ENCODE assay signal across 15 cellular contexts in the genomic region with DNA sequence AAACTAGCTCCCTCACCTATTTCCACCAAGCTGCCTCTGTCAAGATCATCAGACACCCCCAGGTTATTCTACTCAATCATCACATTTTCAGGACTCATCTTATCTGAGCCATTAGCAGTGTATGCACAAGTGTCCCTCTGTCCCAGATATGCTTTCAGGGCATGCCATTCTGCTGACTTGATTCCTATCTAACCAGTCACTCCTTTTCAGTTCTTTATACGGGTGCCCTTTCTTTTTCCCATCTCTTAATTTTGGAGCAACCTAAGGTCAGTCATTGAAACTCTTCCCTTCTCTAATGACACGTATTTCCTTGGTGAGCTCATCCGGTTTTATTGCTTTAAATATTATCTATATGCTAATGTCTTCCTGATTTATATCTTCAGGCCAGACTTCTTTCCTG. TPM values are rescaled to one million over a fixed set of nuclear protein-coding genes. Genes with fewer than 3 reads are reported as not detected.
DNase-seq lines count a peak whose midpoint lies in the region; ATAC-seq and TF ChIP-seq lines count a peak whose summit lies in the region.
"Had no signal": no experiment of that assay in that cellular context is flagged by ENCODE, and none has a peak within 500 bp of the region (broad histone marks: within the 10 kb centered on the region; RNA-seq: fewer than 3 reads in every experiment).

No MANE protein-coding gene starts in this region.

- DNase-seq in EH (ENCODE audit: low read depth): peak; percentile 50
- DNase-seq in mesothelial cell of epicardium (ENCODE audit: low spot score in 2 of 2, unreplicated experiment in 2 of 2): no peak
- DNase-seq in uterus: no peak
- DNase-seq in MV-4-11 (lab: John Stamatoyannopoulos, UW): no peak
- no peak for DNase-seq in SKM-1 treated with dmso at 0.1 percent for 144 hours (lab: John Stamatoyannopoulos, UW; ENCODE audit: unreplicated experiment)
- no peak for DNase-seq in right atrium auricular region (ENCODE audit: low spot score)
- DNase-seq: Caco-2; CD8-positive, alpha-beta T cell; DND-41; GF-D8; GM23248 had no signal

- H3K9me3 ChIP-seq in uterus (no peaks in the 10 kb centered on the region), right atrium auricular region (no peaks in the 10 kb centered on the region)
- H3K9me3 ChIP-seq: A549, Caco-2 had no signal

- H3K4me1 ChIP-seq in uterus: peaks cover 0 to 2% of the 10 kb centered on the region in 2 donors
- H3K4me1 ChIP-seq in right atrium auricular region: no peaks in the 10 kb centered on the region
- H3K4me1 ChIP-seq: A549, Caco-2 had no signal

- H3K36me3 Mint-ChIP-seq in mesothelial cell of epicardium: no peaks in the 10 kb centered on the region
- H3K36me3 Mint-ChIP-seq: CD14-positive monocyte; CD8-positive, alpha-beta T cell had no signal

- H3K27me3 ChIP-seq in uterus: no peaks in the 10 kb centered on the region
- H3K27me3 ChIP-seq in right atrium auricular region: no peaks in the 10 kb centered on the region

- peaks cover 47% of the 10 kb centered on the region for H3K4me1 Mint-ChIP-seq in mesothelial cell of epicardium
- H3K4me1 Mint-ChIP-seq: CD14-positive monocyte had no signal

- H3K27ac ChIP-seq in uterus: peak overlapping the region; percentile 78 to 82
- peak overlapping the region in 1 of 2 donors; percentile 67 for H3K27ac ChIP-seq in right atrium auricular region
- H3K27ac ChIP-seq: A549, GM23248 had no signal

- no peak for TF ChIP-seq POLR2A in uterus (IDR thresholded peaks at IDR 0.05)

- no peaks in the 10 kb centered on the region for H3K27me3 Mint-ChIP-seq in mesothelial cell of epicardium (ENCODE audit: low read depth)

- no peak overlapping the region for H3K4me3 Mint-ChIP-seq in mesothelial cell of epicardium
- H3K4me3 Mint-ChIP-seq: CD14-positive monocyte; CD8-positive, alpha-beta T cell had no signal

- TF ChIP-seq CTCF in mesothelial cell of epicardium (IDR thresholded peaks at IDR 0.05; ENCODE audit: unreplicated experiment) (no peak), uterus (IDR thresholded peaks at IDR 0.05) (no peak), right atrium auricular region (IDR thresholded peaks at IDR 0.05) (no peak)

- H3K36me3 ChIP-seq in uterus: no peaks in the 10 kb centered on the region
- no peaks in the 10 kb centered on the region for H3K36me3 ChIP-seq in right atrium auricular region

- peak overlapping the region; percentile 0 for H3K27ac Mint-ChIP-seq in mesothelial cell of epicardium
- H3K27ac Mint-ChIP-seq: CD14-positive monocyte; CD8-positive, alpha-beta T cell had no signal

- H3K9me3 Mint-ChIP-seq in mesothelial cell of epicardium: peaks cover 5% of the 10 kb centered on the region

- peak; percentile 38; the same call in 2 of the 3 replicates for ATAC-seq in SK-N-SH treated with all-trans-retinoic acid at 6 μM for 48 hours
- ATAC-seq: A549; CD8-positive, alpha-beta T cell; HCT116 had no signal

- intact Hi-C loops in uterus (cut with DNase I; ENCODE audit: low total_unique reads): no loop called here

- H3K4me3 ChIP-seq in uterus: no peak overlapping the region
- no peak overlapping the region for H3K4me3 ChIP-seq in right atrium auricular region
- H3K4me3 ChIP-seq: A549, GM23248 had no signal

TF ChIP-seq in SK-N-SH treated with all-trans-retinoic acid at 6 μM for 48 hours, 23 proteins besides CTCF, POLR2A, EP300 and RAD21:
- TF ChIP-seq ISL1 (CRISPR knock-in tag; IDR thresholded peaks at IDR 0.05) (peak; percentile 79), ZNF70 (CRISPR knock-in tag; IDR thresholded peaks at IDR 0.05) (no peak), SNAI2 (CRISPR knock-in tag; IDR thresholded peaks at IDR 0.05) (0 out of 2 replicates have a peak, but pooled peaks have one; percentile 49)
- TF ChIP-seq, protein P1, sequence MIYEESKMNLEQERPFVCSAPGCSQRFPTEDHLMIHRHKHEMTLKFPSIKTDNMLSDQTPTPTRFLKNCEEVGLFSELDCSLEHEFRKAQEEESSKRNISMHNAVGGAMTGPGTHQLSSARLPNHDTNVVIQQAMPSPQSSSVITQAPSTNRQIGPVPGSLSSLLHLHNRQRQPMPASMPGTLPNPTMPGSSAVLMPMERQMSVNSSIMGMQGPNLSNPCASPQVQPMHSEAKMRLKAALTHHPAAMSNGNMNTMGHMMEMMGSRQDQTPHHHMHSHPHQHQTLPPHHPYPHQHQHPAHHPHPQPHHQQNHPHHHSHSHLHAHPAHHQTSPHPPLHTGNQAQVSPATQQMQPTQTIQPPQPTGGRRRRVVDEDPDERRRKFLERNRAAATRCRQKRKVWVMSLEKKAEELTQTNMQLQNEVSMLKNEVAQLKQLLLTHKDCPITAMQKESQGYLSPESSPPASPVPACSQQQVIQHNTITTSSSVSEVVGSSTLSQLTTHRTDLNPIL (CRISPR knock-in tag; IDR thresholded peaks at IDR 0.05; ENCODE audit: low read depth): peak; percentile 80; the same call in 1 of the 2 replicates
TF ChIP-seq in SK-N-SH treated with all-trans-retinoic acid at 6 μM for 48 hours: peak in this region for 3.

RNA-seq across cellular contexts. Expression of a gene that starts 59.1 kb away (rescaled TPM):
- total RNA-seq in mesothelial cell of epicardium (21.7 to 23.1 TPM (median 22.6 TPM) in 3 replicates), uterus (100 to 1,000 TPM in 1 of 4 donors, 10 to 100 TPM in 1, 1 to 10 TPM in 2; 4.4 to 102 (median 13.3) TPM), right atrium auricular region (10 to 100 TPM in 1 of 2 donors, 1 to 10 TPM in 1; 4.7 to 10.1 TPM)
- total RNA-seq: Caco-2; CD8-positive, alpha-beta T cell had no signal
